8 cellular contexts compared by ENCODE assay signal in genomic region chr16:12539185-12539929, GRCh38.
DNase-seq lines count a peak whose midpoint lies in the region; ATAC-seq, FAIRE-seq and TF ChIP-seq lines count a peak whose summit lies in the region.

No MANE protein-coding gene starts in this region.

- ATAC-seq in HG02970 (IDR thresholded peaks at IDR 0.05; ENCODE audit: low FRiP score, unreplicated experiment) = no peak

- no peak for FAIRE-seq in bronchial epithelial cell (lab: Jason Lieb, UNC)

- no peaks in the 10 kb centered on the region for H3K27me3 ChIP-seq in bronchial epithelial cell (ENCODE audit: control insufficient read depth, insufficient read depth, low read length)

- peak; percentile 67 for DNase-seq in stimulated activated CD4-positive, alpha-beta T cell treated with anti-CD3 and anti-CD28 coated beads, Interleukin-15, amount 100 ng/mL, for 24 hours
- DNase-seq in stimulated activated CD4-positive, alpha-beta T cell treated with anti-CD3 and anti-CD28 coated beads, Interleukin-4, amount 100 ng/mL, for 4 hours = no peak
- DNase-seq in KBM-7 = peak; percentile 42
- DNase-seq in bronchial epithelial cell (ENCODE audit: low read depth) = peak; percentile 30
- no peak for DNase-seq in NCI-H226
- no peak for DNase-seq in mucosa of gallbladder (ENCODE audit: low spot score)
- DNase-seq in NCI-H524 (lab: John Stamatoyannopoulos, UW) = no peak

- in situ Hi-C loops in KBM-7 (cut with MboI; ENCODE audit: low pct_unique_long_range_greater_than_20kb, low sequenced_read_pairs) = no loop called here

- no peak overlapping the region for H3K4me3 ChIP-seq in bronchial epithelial cell (ENCODE audit: low read depth, low read length)

- no peaks in the 10 kb centered on the region for H3K36me3 ChIP-seq in bronchial epithelial cell (ENCODE audit: control insufficient read depth, insufficient read depth, low read length)

- no peak for TF ChIP-seq CTCF in bronchial epithelial cell (IDR thresholded peaks at IDR 0.05; ENCODE audit: insufficient read depth, low read length, severe bottlenecking)

Comparison
In these comparisons a context has a peak if more than half of its experiments do, and no peak if none do; other contexts are left out.
1. DNase-seq: peak in stimulated activated CD4-positive, alpha-beta T cell treated with anti-CD3 and anti-CD28 coated beads, Interleukin-15, amount 100 ng/mL, for 24 hours (single experiment), KBM-7 (single experiment) and bronchial epithelial cell (single experiment); none in stimulated activated CD4-positive, alpha-beta T cell treated with anti-CD3 and anti-CD28 coated beads, Interleukin-4, amount 100 ng/mL, for 4 hours (0 of 2), NCI-H226 (single experiment), mucosa of gallbladder (single experiment) and NCI-H524 (0 of 2).